ENCODE assay signal across 1 cellular context in the genomic region with DNA sequence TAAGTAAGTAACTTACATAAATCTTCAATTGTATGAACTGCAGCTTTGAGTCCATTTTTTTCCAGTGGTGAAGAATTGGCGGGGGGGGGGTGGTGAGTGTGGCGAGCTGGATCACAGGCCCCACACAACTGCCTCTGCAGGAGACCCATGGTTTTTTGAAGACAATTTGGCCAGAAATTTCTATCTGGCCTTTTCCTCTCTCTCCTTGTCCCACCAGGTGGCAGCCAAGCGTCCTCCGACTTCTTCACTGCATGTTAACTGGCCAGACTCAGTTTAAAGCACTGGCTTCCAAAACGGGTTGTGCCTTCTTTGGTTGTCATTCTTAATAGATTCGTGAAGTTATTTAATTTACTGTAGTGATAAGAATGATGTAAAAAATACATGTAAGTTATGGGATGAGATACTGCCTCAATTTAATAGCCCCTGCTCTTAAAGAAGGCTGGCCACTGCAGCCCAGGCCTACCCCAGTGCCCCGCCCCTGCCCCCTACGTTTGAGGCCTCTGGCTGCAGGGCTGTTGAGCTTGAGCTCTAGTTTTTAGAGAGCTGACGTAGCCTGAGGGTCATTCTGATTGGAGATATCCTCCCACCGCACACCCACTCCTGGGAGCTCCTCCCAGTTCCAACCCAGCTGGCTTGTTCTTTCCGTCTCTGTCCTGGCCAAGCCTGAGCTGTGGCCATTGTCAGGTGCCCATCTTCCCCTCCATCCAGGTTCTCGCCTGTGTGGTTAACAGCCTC.
TF ChIP-seq lines count a peak whose summit lies in the region.

No MANE protein-coding gene starts in this region.

TF ChIP-seq in HCT116, 20 proteins besides CTCF, POLR2A, EP300 and RAD21 (continued from another document):
- no peak for TF ChIP-seq TCF7L2 (IDR thresholded peaks at IDR 0.05; ENCODE audit: borderline replicate concordance, extremely low read depth, insufficient read depth, insufficient read length)
- TF ChIP-seq SRF (IDR thresholded peaks at IDR 0.05; ENCODE audit: low read depth) = no peak
TF ChIP-seq in HCT116: peak in this region for 0.
